In genomic region chr11:24890426-24890825, GRCh38 we compare ENCODE assay signal across 9 cellular contexts.
"Had no signal": no experiment of that assay in that cellular context is flagged by ENCODE, and none has a peak within 500 bp of the region (broad histone marks: within the 10 kb centered on the region; RNA-seq: fewer than 3 reads in every experiment).

No MANE protein-coding gene starts in this region.

- H3K9me3 ChIP-seq: HAP-1 had no signal

- H3K4me1 ChIP-seq: HAP-1 had no signal

- H2AFZ ChIP-seq: GM23248, GM23338 had no signal

- H3K4me2 ChIP-seq: GM23338 had no signal

- H3K4me3 ChIP-seq: GM23248, GM23338, HAP-1 had no signal

- ATAC-seq: GM23338, HCT116 had no signal

- H3K27ac ChIP-seq: GM23248 had no signal

- H3K36me3 ChIP-seq: HAP-1 had no signal

- H3K9ac ChIP-seq: GM23248 had no signal

- DNase-seq: GM23248, GOT3, H7, H9, HCEC 1CT, HFFc6 had no signal
